In genomic region chr1:168348146-168348709, GRCh38 we compare ENCODE assay signal across 8 cellular contexts.
DNase-seq lines count a peak whose midpoint lies in the region; ATAC-seq and TF ChIP-seq lines count a peak whose summit lies in the region.

No MANE protein-coding gene starts in this region.

- H3K79me2 ChIP-seq in DND-41 (ENCODE audit: insufficient read depth, low read length) (no peaks in the 10 kb centered on the region), MM.1S (ENCODE audit: low read length) (no peaks in the 10 kb centered on the region)

- H3K4me3 ChIP-seq in DND-41 (ENCODE audit: low read depth in 1 of 2, low read length in 2 of 2) = peak overlapping the region; percentile 16 to 49; a peak in 3 of 4 replicates
- peak overlapping the region; percentile 48 for H3K4me3 ChIP-seq in MM.1S (ENCODE audit: low read length)
- peak overlapping the region; percentile 31 to 57 (median 50) for H3K4me3 ChIP-seq in breast epithelium
- H3K4me3 ChIP-seq in neuronal stem cell (ENCODE audit: low read length in 2 of 2) = no peak overlapping the region

- H2AFZ ChIP-seq in DND-41 (ENCODE audit: low read depth, low read length) (peak overlapping the region; percentile 72), MM.1S (ENCODE audit: low read length) (peak overlapping the region; percentile 71), neuronal stem cell (ENCODE audit: low read length) (peak overlapping the region; percentile 74)

- no peak overlapping the region for H2BK15ac ChIP-seq in neuronal stem cell (ENCODE audit: low read length)

- H3K4ac ChIP-seq in neuronal stem cell (ENCODE audit: low read length) = no peak overlapping the region

- WGBS in neuronal stem cell (ENCODE audit: extremely low coverage in 2 of 2, insufficient read length in 2 of 2, insufficient replicate concordance in 1 of 2), 2 donors = no CpG with 5 or more reads among the region's 8 CpGs

- H3K27ac ChIP-seq in DND-41 (ENCODE audit: low read length) = peak overlapping the region; percentile 88
- no peak overlapping the region for H3K27ac ChIP-seq in MM.1S (ENCODE audit: low read length)
- H3K27ac ChIP-seq in breast epithelium = no peak overlapping the region
- no peak overlapping the region for H3K27ac ChIP-seq in neuronal stem cell (replicated peaks; ENCODE audit: low read length)

- H3K18ac ChIP-seq in neuronal stem cell (ENCODE audit: low read length) = no peak overlapping the region

- no peak overlapping the region for H3K23ac ChIP-seq in neuronal stem cell (ENCODE audit: low read depth, low read length, poor library complexity)

- no peaks in the 10 kb centered on the region for H3K9me2 ChIP-seq in MM.1S (replicated peaks; ENCODE audit: insufficient read depth, low read length)

- H3F3A ChIP-seq in MM.1S (ENCODE audit: insufficient read depth, low read length) = peaks cover 3% of the 10 kb centered on the region

- peak; percentile 85 for ATAC-seq in DND-41 (ENCODE audit: insufficient read depth, low read depth)
- no peak for ATAC-seq in HG03135 (IDR thresholded peaks at IDR 0.05; ENCODE audit: unreplicated experiment)
- no peak for ATAC-seq in sciatic nerve
- no peak for ATAC-seq in GM21447 (IDR thresholded peaks at IDR 0.05; ENCODE audit: unreplicated experiment)

- H2AK5ac ChIP-seq in neuronal stem cell (ENCODE audit: low read depth, low read length) = no peak overlapping the region

- H4K91ac ChIP-seq in neuronal stem cell (ENCODE audit: low read depth, low read length, poor library complexity) = no peak overlapping the region

- no peak for TF ChIP-seq CTCF in DND-41 (IDR thresholded peaks at IDR 0.05; ENCODE audit: borderline replicate concordance, extremely low read depth, low read length, poor library complexity, severe bottlenecking)
- no peak for TF ChIP-seq CTCF in MM.1S (IDR thresholded peaks at IDR 0.05; ENCODE audit: low read length)
- no peak for TF ChIP-seq CTCF in breast epithelium (IDR thresholded peaks at IDR 0.05)

- intact Hi-C loops in breast epithelium (cut with DNase I; ENCODE audit: low total_unique reads) (no loop called here), sciatic nerve (cut with DNase I) (no loop called here)

- TF ChIP-seq POLR2A in breast epithelium (IDR thresholded peaks at IDR 0.05) = no peak

- H2BK12ac ChIP-seq in neuronal stem cell (ENCODE audit: low read length) = no peak overlapping the region

- no peaks in the 10 kb centered on the region for H3K79me1 ChIP-seq in neuronal stem cell (ENCODE audit: low read depth, low read length)

- H4K8ac ChIP-seq in neuronal stem cell (ENCODE audit: low read depth, low read length) = no peak overlapping the region

- H3K4me1 ChIP-seq in DND-41 (ENCODE audit: insufficient read depth, low read length) = peaks cover 11% of the 10 kb centered on the region
- peaks cover 6% of the 10 kb centered on the region for H3K4me1 ChIP-seq in MM.1S (ENCODE audit: low read length)
- H3K4me1 ChIP-seq in breast epithelium = no peaks in the 10 kb centered on the region
- no peaks in the 10 kb centered on the region for H3K4me1 ChIP-seq in neuronal stem cell (ENCODE audit: control insufficient read depth in 2 of 2, insufficient read depth in 1 of 2, low read depth in 1 of 2, low read length in 2 of 2)

- H3K36me3 ChIP-seq in DND-41 (ENCODE audit: insufficient read depth, low read length) (no peaks in the 10 kb centered on the region), MM.1S (replicated peaks; ENCODE audit: insufficient read depth, low read length) (no peaks in the 10 kb centered on the region), breast epithelium (no peaks in the 10 kb centered on the region), neuronal stem cell (replicated peaks in 1 of 2; ENCODE audit: control insufficient read depth in 2 of 2, insufficient read depth in 2 of 2, low read length in 2 of 2) (no peaks in the 10 kb centered on the region)

- H3K9ac ChIP-seq in DND-41 (ENCODE audit: low read depth, low read length) (peak overlapping the region; percentile 48), MM.1S (ENCODE audit: low read length) (peak overlapping the region; percentile 7; the same call in 1 of the 2 replicates), neuronal stem cell (ENCODE audit: low read depth, low read length, poor library complexity) (no peak overlapping the region)

- H3K14ac ChIP-seq in neuronal stem cell (ENCODE audit: low read length) = no peak overlapping the region

- peak overlapping the region; percentile 58 for H3K4me2 ChIP-seq in DND-41 (ENCODE audit: insufficient read depth, low read length)
- peak overlapping the region; percentile 31 for H3K4me2 ChIP-seq in MM.1S (ENCODE audit: low read depth, low read length)
- no peak overlapping the region for H3K4me2 ChIP-seq in neuronal stem cell (ENCODE audit: insufficient read depth, low read length, poor library complexity, severe bottlenecking)

- H3K9me3 ChIP-seq in DND-41 (ENCODE audit: insufficient read depth, low read length, severe bottlenecking) (no peaks in the 10 kb centered on the region), MM.1S (replicated peaks; ENCODE audit: insufficient read depth, low read length) (no peaks in the 10 kb centered on the region), breast epithelium (no peaks in the 10 kb centered on the region), neuronal stem cell (replicated peaks in 1 of 2; ENCODE audit: control insufficient read depth in 2 of 2, insufficient read depth in 1 of 2, low read depth in 1 of 2, low read length in 2 of 2) (no peaks in the 10 kb centered on the region)

- H4K20me1 ChIP-seq in DND-41 (ENCODE audit: insufficient read depth, low read length) (no peaks in the 10 kb centered on the region), MM.1S (ENCODE audit: insufficient read depth, low read length) (no peaks in the 10 kb centered on the region)

- H3K27me3 ChIP-seq in DND-41 (ENCODE audit: insufficient read depth, low read length, poor library complexity) = no peaks in the 10 kb centered on the region
- H3K27me3 ChIP-seq in MM.1S (replicated peaks; ENCODE audit: insufficient read depth, low read length) = no peaks in the 10 kb centered on the region
- no peaks in the 10 kb centered on the region for H3K27me3 ChIP-seq in breast epithelium
- H3K27me3 ChIP-seq in neuronal stem cell (ENCODE audit: control insufficient read depth in 3 of 3, insufficient read depth in 3 of 3, low read depth in 1 of 3, low read length in 3 of 3) = peaks cover 0 to 8% (median 0%) of the 10 kb centered on the region in 3 experiments

- H2BK120ac ChIP-seq in neuronal stem cell (ENCODE audit: low read depth, low read length) = no peak overlapping the region

- peak; percentile 58 for DNase-seq in DND-41
- DNase-seq in MM.1S = peak; percentile 83
- DNase-seq in breast epithelium (ENCODE audit: low spot score in 2 of 2) = no peak
- no peak for DNase-seq in neuronal stem cell (ENCODE audit: low spot score)
- no peak for DNase-seq in hypothalamus (lab: John Stamatoyannopoulos, UW)
- no peak for DNase-seq in sciatic nerve (ENCODE audit: low spot score)

- H2BK5ac ChIP-seq in neuronal stem cell (ENCODE audit: low read length) = no peak overlapping the region

Comparison
In these comparisons a context has a peak if more than half of its experiments do, and no peak if none do; other contexts are left out.
1. DNase-seq: peak in DND-41 (single experiment) and MM.1S (single experiment); none in breast epithelium (0 of 2), neuronal stem cell (single experiment), hypothalamus (0 of 51) and sciatic nerve (single experiment).
2. H3K4me3 ChIP-seq: peak in DND-41 (2 of 2), MM.1S (single experiment) and breast epithelium (3 of 3); none in neuronal stem cell (0 of 2).
3. Peak in every context shown above with its lines, with median percentiles within 50 percentile points of each other: H2AFZ ChIP-seq.